33 cellular contexts compared by ENCODE assay signal in genomic region chr6:150048099-150048498, GRCh38. TPM values are rescaled to one million over a fixed set of nuclear protein-coding genes. Genes with fewer than 3 reads are reported as not detected.
"Had no signal": no experiment of that assay in that cellular context is flagged by ENCODE, and none has a peak within 500 bp of the region (broad histone marks: within the 10 kb centered on the region; RNA-seq: fewer than 3 reads in every experiment).

No MANE protein-coding gene starts in this region.

- H3K79me2 ChIP-seq: hepatocyte had no signal

- H3K27me3 ChIP-seq: ovary, thyroid gland, vagina had no signal

- H3K27ac ChIP-seq: epithelial cell of prostate, gastrocnemius medialis, heart left ventricle, hepatocyte, ovary, psoas muscle, sigmoid colon, stomach, thyroid gland, vagina had no signal

- H3K4me1 ChIP-seq: gastrocnemius medialis, heart left ventricle, psoas muscle, sigmoid colon, stomach, thyroid gland, vagina had no signal

- H3K36me3 Mint-ChIP-seq: mesothelial cell of epicardium had no signal

- H3K4me2 ChIP-seq: hepatocyte had no signal

- ATAC-seq: esophagus mucosa; gastrocnemius medialis; heart left ventricle; left lobe of liver; mucosa of descending colon; psoas muscle; right cardiac atrium; stimulated activated effector memory CD8-positive, alpha-beta T cell treated with anti-CD3 and anti-CD28 coated beads, Interleukin-12 subunit alpha, Interleukin-12 subunit beta, amount 100 ng/mL, for 72 hours had no signal

- H3K4me3 Mint-ChIP-seq: dendritic cell treated with granulocyte-macrophage colony-stimulating factor and Interleukin-4, amounts not matched to agents 40 ng/mL and 50 ng/mL, for 4 days; endodermal cell; mesothelial cell of epicardium; naive B cell; nephron progenitor cell; stimulated activated effector memory CD8-positive, alpha-beta T cell treated with anti-CD3 and anti-CD28 coated beads, Interleukin-12 subunit alpha, Interleukin-12 subunit beta, amount 100 ng/mL, for 72 hours had no signal

- H3K4me3 ChIP-seq: gastrocnemius medialis, heart left ventricle, hepatocyte, mucosa of descending colon, ovary, psoas muscle, sigmoid colon, stomach, thyroid gland, vagina had no signal

- H3K4me1 Mint-ChIP-seq: endodermal cell, mesothelial cell of epicardium, nephron progenitor cell had no signal

- H3K27ac Mint-ChIP-seq: dendritic cell treated with granulocyte-macrophage colony-stimulating factor and Interleukin-4, amounts not matched to agents 40 ng/mL and 50 ng/mL, for 4 days; endodermal cell; mesothelial cell of epicardium; naive B cell; nephron progenitor cell; stimulated activated effector memory CD8-positive, alpha-beta T cell treated with anti-CD3 and anti-CD28 coated beads, Interleukin-12 subunit alpha, Interleukin-12 subunit beta, amount 100 ng/mL, for 72 hours had no signal

- H2AFZ ChIP-seq: hepatocyte had no signal

- H3K9me3 Mint-ChIP-seq: dendritic cell treated with granulocyte-macrophage colony-stimulating factor and Interleukin-4, amounts not matched to agents 40 ng/mL and 50 ng/mL, for 4 days; endodermal cell; mesothelial cell of epicardium; stimulated activated effector memory CD8-positive, alpha-beta T cell treated with anti-CD3 and anti-CD28 coated beads, Interleukin-12 subunit alpha, Interleukin-12 subunit beta, amount 100 ng/mL, for 72 hours had no signal

- H3K9me3 ChIP-seq: gastrocnemius medialis, heart left ventricle, mucosa of descending colon, ovary, psoas muscle, sigmoid colon, stomach, thyroid gland, vagina had no signal

- H3K36me3 ChIP-seq: gastrocnemius medialis, heart left ventricle, ovary, sigmoid colon, stomach, thyroid gland, vagina had no signal

- DNase-seq: effector CD8-positive, alpha-beta T cell; endodermal cell; foreskin fibroblast; gastrocnemius medialis; heart left ventricle; kidney; mesenchymal stem cell; mucosa of descending colon; naive B cell; nephron progenitor cell; occipital lobe; ovary; psoas muscle; right cardiac atrium; stimulated activated CD4-positive, alpha-beta T cell treated with anti-CD3 and anti-CD28 coated beads, Interleukin-2, amount 100 ng/mL, for 24 hours; stimulated activated CD4-positive, alpha-beta T cell treated with anti-CD3 and anti-CD28 coated beads, Interleukin-4, amount 100 ng/mL, for 24 hours; stimulated activated naive CD4-positive, alpha-beta T cell treated with Interleukin-2 at 50 U/mL for 16 hours; stomach; thyroid gland had no signal

RNA-seq across cellular contexts. Expression of gene RAET1L, which starts 22.8 kb away (rescaled TPM):
- total RNA-seq: endodermal cell, gastrocnemius medialis, glomerular endothelial cell, heart left ventricle, hepatocyte, left lobe of liver, lung microvascular endothelial cell, mesothelial cell of epicardium, mucosa of descending colon, ovary, psoas muscle, right cardiac atrium, sigmoid colon, skeletal muscle tissue, stomach, subcutaneous adipose tissue, thyroid gland, ureter had no signal
- polyA plus RNA-seq: heart left ventricle, hepatocyte, ovary, right cardiac atrium, sigmoid colon had no signal
